ENCODE assay signal across 15 cellular contexts in genomic region chr16:72149676-72150464, GRCh38. TPM values are rescaled to one million over a fixed set of nuclear protein-coding genes. Genes with fewer than 3 reads are reported as not detected.
A peak's percentile ranks its signal among the peaks of the same experiment; 100 is the strongest.
DNase-seq lines count a peak whose midpoint lies in the region; ATAC-seq, FAIRE-seq and TF ChIP-seq lines count a peak whose summit lies in the region.
"Had no signal": no experiment of that assay in that cellular context is flagged by ENCODE, and none has a peak within 500 bp of the region (broad histone marks: within the 10 kb centered on the region; RNA-seq: fewer than 3 reads in every experiment).

No MANE protein-coding gene starts in this region.

- no peak overlapping the region for H2BK5ac ChIP-seq in H1 (ENCODE audit: low read depth, low read length)

- no peaks in the 10 kb centered on the region for H4K20me1 ChIP-seq in H1 (replicated peaks in 1 of 2; ENCODE audit: control insufficient read depth in 1 of 2, insufficient read depth in 2 of 2, low read length in 2 of 2)

- no peaks in the 10 kb centered on the region for H3K36me3 ChIP-seq in H1 (ENCODE audit: control insufficient read depth in 2 of 4, insufficient read depth in 4 of 4, low read length in 3 of 4)

- TF ChIP-seq RAD21 in H1 (IDR thresholded peaks at IDR 0.05 in 1 of 2, conservative IDR thresholded peaks at IDR 0.05 in 1 of 2; ENCODE audit: low read depth in 2 of 2, low read length in 2 of 2) = peak; percentile 47 to 68

- no peak overlapping the region for H3K4ac ChIP-seq in H1 (replicated peaks; ENCODE audit: insufficient read length, low read depth, low read length)

- H3K27me3 ChIP-seq in AG04450 (ENCODE audit: control insufficient read depth, insufficient read depth, low read length) (no peaks in the 10 kb centered on the region), H1 (replicated peaks in 1 of 4; ENCODE audit: control insufficient read depth in 3 of 4, extremely low read depth in 1 of 4, insufficient read depth in 3 of 4, low read length in 3 of 4) (no peaks in the 10 kb centered on the region)

- H3K79me1 ChIP-seq in H1 (ENCODE audit: low read depth, low read length) = no peaks in the 10 kb centered on the region

- H3K23ac ChIP-seq in H1 (ENCODE audit: insufficient read length) = no peak overlapping the region

- H3K4me3 ChIP-seq in AG04450 (ENCODE audit: low read depth, low read length) = no peak overlapping the region
- H3K4me3 ChIP-seq in H1 (ENCODE audit: extremely low read depth in 1 of 4, insufficient read depth in 2 of 4, low read depth in 3 of 4, low read length in 4 of 4) = no peak overlapping the region

- H3K23me2 ChIP-seq in H1 (ENCODE audit: low read depth, low read length) = no peaks in the 10 kb centered on the region; the same call in 1 of the 2 replicates

- no peak overlapping the region for H2AK5ac ChIP-seq in H1 (ENCODE audit: low read depth, low read length)

- no peak overlapping the region for H4K5ac ChIP-seq in H1 (ENCODE audit: insufficient read length, low read depth, low read length)

- H2BK15ac ChIP-seq in H1 (ENCODE audit: low read length) = no peak overlapping the region

- H3K18ac ChIP-seq in H1 (ENCODE audit: extremely low read depth, low read length) = no peak overlapping the region

- H3K27ac ChIP-seq in AG04450 (ENCODE audit: low read depth, low read length) (no peak overlapping the region), H1 (ENCODE audit: low read depth, low read length) (no peak overlapping the region)
- H3K27ac ChIP-seq: parathyroid adenoma had no signal

- TF ChIP-seq CTCF in AG04450 (IDR thresholded peaks at IDR 0.05; ENCODE audit: low read depth, low read length) = 0 out of 2 replicates have a peak, but pooled peaks have one; percentile 7
- peak; percentile 16 to 52 (median 42) for TF ChIP-seq CTCF in H1 (IDR thresholded peaks at IDR 0.05; ENCODE audit: control extremely low read depth in 1 of 3, insufficient read depth in 1 of 3, low read depth in 1 of 3, low read length in 3 of 3)

- peak overlapping the region; percentile 57; the same call in 1 of the 2 replicates for H4K8ac ChIP-seq in H1 (ENCODE audit: extremely low read depth, insufficient read depth, low read length)

- WGBS in H1 (ENCODE audit: extremely low coverage in 1 of 2, insufficient coverage in 1 of 2, insufficient read length in 1 of 2, insufficient replicate concordance in 2 of 2, low coverage in 1 of 2, low lambda C conversion rate in 2 of 2, missing lambda C conversion rate in 1 of 2), 2 experiments = 76% methylated on average over 8 of the region's 8 CpGs; no CpG with 5 or more reads in 1 of the 2 experiments

- H2AFZ ChIP-seq in H1 (ENCODE audit: low read length) = no peak overlapping the region
- H2AFZ ChIP-seq: parathyroid adenoma had no signal

- no peaks in the 10 kb centered on the region for H3K79me2 ChIP-seq in H1 (ENCODE audit: control insufficient read depth in 1 of 2, insufficient read depth in 2 of 2, low read length in 2 of 2)
- H3K79me2 ChIP-seq: parathyroid adenoma had no signal

- POLR2A ChIA-PET in AG04450 (lab: Yijun Ruan, JAX) = no interaction called here
- POLR2A ChIA-PET in H1 (lab: Charles Lee; ENCODE audit: partially characterized antibody) = interaction anchor here (0.9 to 1.8 kb wide), 4 partner anchors 12 to 248 kb away, joined by 3 to 8 read pairs (median 6); no protein-coding TSS in a partner anchor

- no peak for TF ChIP-seq EP300 in H1 (IDR thresholded peaks at IDR 0.05; ENCODE audit: borderline replicate concordance in 1 of 2, low read depth in 2 of 2, low read length in 2 of 2)

- H3K56ac ChIP-seq in H1 (replicated peaks; ENCODE audit: insufficient read length, low read depth, low read length) = no peak overlapping the region

- no peaks in the 10 kb centered on the region for H3K4me1 ChIP-seq in H1 (replicated peaks in 1 of 4; ENCODE audit: control insufficient read depth in 3 of 4, insufficient read depth in 4 of 4, low read length in 3 of 4)
- H3K4me1 ChIP-seq: parathyroid adenoma had no signal

- H2BK20ac ChIP-seq in H1 (ENCODE audit: low read length) = no peak overlapping the region

- TF ChIP-seq POLR2A in H1 (IDR thresholded peaks at IDR 0.05; ENCODE audit: control extremely low read depth in 1 of 2, low read depth in 2 of 2, low read length in 2 of 2) = no peak

- no peak overlapping the region for H2BK120ac ChIP-seq in H1 (replicated peaks; ENCODE audit: low read depth, low read length)

- H3K9me3 ChIP-seq in AG04450 (ENCODE audit: control insufficient read depth, insufficient read depth, low read length) = no peaks in the 10 kb centered on the region
- no peaks in the 10 kb centered on the region for H3K9me3 ChIP-seq in H1 (ENCODE audit: insufficient read depth in 2 of 2, low read depth in 1 of 2, low read length in 1 of 2)

- no peak overlapping the region for H3K4me2 ChIP-seq in H1 (ENCODE audit: insufficient read depth in 1 of 2, low read depth in 2 of 2, low read length in 2 of 2)

- no peak overlapping the region for H4K91ac ChIP-seq in H1 (replicated peaks; ENCODE audit: insufficient read length, low read length)

- H3K9ac ChIP-seq in H1 (replicated peaks in 1 of 4; ENCODE audit: extremely low read depth in 1 of 4, low read depth in 3 of 4, low read length in 3 of 4) = no peak overlapping the region
- H3K9ac ChIP-seq: parathyroid adenoma had no signal

- H3K14ac ChIP-seq in H1 (ENCODE audit: insufficient read length) = no peak overlapping the region

- H2BK12ac ChIP-seq in H1 (ENCODE audit: low read depth, low read length) = no peak overlapping the region

- no peak for FAIRE-seq in H1 (lab: Jason Lieb, UNC)

- ATAC-seq in HG02973 (IDR thresholded peaks at IDR 0.05; ENCODE audit: unreplicated experiment) (no peak), HG03565 (IDR thresholded peaks at IDR 0.05; ENCODE audit: unreplicated experiment) (no peak)
- ATAC-seq: esophagus mucosa had no signal

- CTCF ChIA-PET in AG04450 (lab: Charles Lee) = interaction anchor here (2.0 kb wide), 1 partner anchor 25 kb away, joined by 9 read pairs; no protein-coding TSS in a partner anchor
- CTCF ChIA-PET in H1 (lab: Charles Lee; ENCODE audit: partially characterized antibody) = interaction anchor here (0.8 to 4.1 kb wide), 16 partner anchors 9 to 708 kb away, joined by 3 to 43 read pairs (median 5); no protein-coding TSS in a partner anchor

- DNase-seq in AG04450 (ENCODE audit: low read depth, low spot score) (no peak), G401 (ENCODE audit: low spot score) (peak; percentile 17), MV-4-11 (lab: John Stamatoyannopoulos, UW) (peak; percentile 46), H1 (ENCODE audit: low read depth in 1 of 2, low spot score in 2 of 2) (no peak), NCI-H2196 treated with DMSO at 0.1 percent for 48 hours (lab: John Stamatoyannopoulos, UW; ENCODE audit: unreplicated experiment) (no peak), OCI-M2 (lab: John Stamatoyannopoulos, UW; ENCODE audit: unreplicated experiment) (no peak)
- DNase-seq: activated B cell treated with CpG ODN at 0.5 μM for 24 hours; activated naive CD4-positive, alpha-beta T cell treated with Interleukin-2 at 50 U/mL for 16 hours; cortex of kidney; GF-D8; NCI-H1930 had no signal

- in situ Hi-C loops in G401 (cut with HindIII; ENCODE audit: low sequenced_read_pairs) = no loop called here

RNA-seq across cellular contexts. Expression of gene PMFBP1, which starts 22.1 kb away (rescaled TPM):
- 0.05 TPM in 1 of 2 replicates, not detected in the other for polyA plus RNA-seq in AG04450 (2011; rRNA removed)
- 0.51 and 0.78 TPM in 2 replicates for polyA minus RNA-seq in AG04450 (2011; rRNA and poly(A)+ RNA removed)
- total RNA-seq in G401 (2014; rRNA removed; shearing (Covaris generic)) = 1.1 and 13.4 TPM in 2 replicates
- total RNA-seq in H1 (2021; fragmentation: NEBNext Ultra II Directional; extraction: Animal tissue kit (Norgen Biotek cat#: 25700)) = 1.2 and 1.6 TPM in 2 replicates
- polyA plus RNA-seq in H1 (2011; rRNA removed) = 0.32 and 0.86 TPM in 2 replicates
- 0.47 TPM for polyA plus RNA-seq in H1 (2011; cell fraction: cytosol; rRNA removed)
- polyA plus RNA-seq in H1 (2011; cell fraction: nucleus; rRNA removed) = 2.5 TPM
- 1.7 to 2.6 TPM (median 2.2 TPM) in 4 replicates for polyA plus RNA-seq in H1 (2012, experiment 1 of 2)
- 0.17 TPM for polyA plus RNA-seq in H1 (2012, experiment 2 of 2)
- 0.57 TPM for polyA plus RNA-seq in H1 (2013, experiment 1 of 2)
- 0.46 TPM for polyA plus RNA-seq in H1 (2013, experiment 2 of 2)
- 1.7 and 2.5 TPM in 2 replicates for polyA minus RNA-seq in H1 (2011; rRNA and poly(A)+ RNA removed)
- 0.59 TPM for polyA minus RNA-seq in H1 (2011; cell fraction: cytosol; rRNA and poly(A)+ RNA removed)
- polyA minus RNA-seq in H1 (2011; cell fraction: nucleus; rRNA and poly(A)+ RNA removed) = 5.3 TPM

RNA-seq across cellular contexts. Expression of gene DHX38, which starts 56.2 kb away (rescaled TPM):
- 26.8 and 31.1 TPM in 2 replicates for polyA plus RNA-seq in AG04450 (2011; rRNA removed)
- 77.5 and 91.9 TPM in 2 replicates for polyA minus RNA-seq in AG04450 (2011; rRNA and poly(A)+ RNA removed)
- total RNA-seq in G401 (2014; rRNA removed; shearing (Covaris generic)) = 46.6 and 71.0 TPM in 2 replicates
- 53.5 and 58.3 TPM in 2 replicates for total RNA-seq in H1 (2021; fragmentation: NEBNext Ultra II Directional; extraction: Animal tissue kit (Norgen Biotek cat#: 25700))
- polyA plus RNA-seq in H1 (2011; rRNA removed) = 27.3 and 43.6 TPM in 2 replicates
- 58.0 TPM for polyA plus RNA-seq in H1 (2011; cell fraction: cytosol; rRNA removed)
- polyA plus RNA-seq in H1 (2011; cell fraction: nucleus; rRNA removed) = 134 TPM
- 58.4 to 76.4 TPM (median 70.3 TPM) in 4 replicates for polyA plus RNA-seq in H1 (2012, experiment 1 of 2)
- 18.4 TPM for polyA plus RNA-seq in H1 (2012, experiment 2 of 2)
- polyA plus RNA-seq in H1 (2013, experiment 1 of 2) = 26.7 TPM
- 26.6 TPM for polyA plus RNA-seq in H1 (2013, experiment 2 of 2)
- 51.2 and 78.2 TPM in 2 replicates for polyA minus RNA-seq in H1 (2011; rRNA and poly(A)+ RNA removed)
- 38.4 TPM for polyA minus RNA-seq in H1 (2011; cell fraction: cytosol; rRNA and poly(A)+ RNA removed)
- polyA minus RNA-seq in H1 (2011; cell fraction: nucleus; rRNA and poly(A)+ RNA removed) = 50.9 TPM

RNA-seq across cellular contexts. Expression of gene TXNL4B, which starts 56.5 kb away (rescaled TPM):
- polyA plus RNA-seq in AG04450 (2011; rRNA removed) (11.3 and 21.3 TPM in 2 replicates), H1 (2011; rRNA removed) (4.7 and 6.7 TPM in 2 replicates)
- 3.4 and 4.0 TPM in 2 replicates for polyA minus RNA-seq in AG04450 (2011; rRNA and poly(A)+ RNA removed)
- 17.0 and 27.5 TPM in 2 replicates for total RNA-seq in G401 (2014; rRNA removed; shearing (Covaris generic))
- total RNA-seq in H1 (2021; fragmentation: NEBNext Ultra II Directional; extraction: Animal tissue kit (Norgen Biotek cat#: 25700)) = 8.6 and 10.6 TPM in 2 replicates
- 6.7 TPM for polyA plus RNA-seq in H1 (2011; cell fraction: cytosol; rRNA removed)
- 3.1 TPM for polyA plus RNA-seq in H1 (2011; cell fraction: nucleus; rRNA removed)
- polyA plus RNA-seq in H1 (2012, experiment 1 of 2) = 5.5 to 7.1 TPM (median 6.1 TPM) in 4 replicates
- polyA plus RNA-seq in H1 (2012, experiment 2 of 2) = 4.4 TPM
- 5.6 TPM for polyA plus RNA-seq in H1 (2013, experiment 1 of 2)
- polyA plus RNA-seq in H1 (2013, experiment 2 of 2) = 5.0 TPM
- polyA minus RNA-seq in H1 (2011; rRNA and poly(A)+ RNA removed) = 3.3 and 5.0 TPM in 2 replicates
- polyA minus RNA-seq in H1 (2011; cell fraction: cytosol; rRNA and poly(A)+ RNA removed) = 3.4 TPM
- polyA minus RNA-seq in H1 (2011; cell fraction: nucleus; rRNA and poly(A)+ RNA removed) = 5.1 TPM

Comparison
In these comparisons a context has a peak if more than half of its experiments do, and no peak if none do; other contexts are left out.
1. DNase-seq: peak in G401 (single experiment) and MV-4-11 (single experiment); none in AG04450 (single experiment), H1 (0 of 2), NCI-H2196 treated with DMSO at 0.1 percent for 48 hours (single experiment) and OCI-M2 (single experiment).